ENCODE assay signal across 7 cellular contexts in the genomic region with DNA sequence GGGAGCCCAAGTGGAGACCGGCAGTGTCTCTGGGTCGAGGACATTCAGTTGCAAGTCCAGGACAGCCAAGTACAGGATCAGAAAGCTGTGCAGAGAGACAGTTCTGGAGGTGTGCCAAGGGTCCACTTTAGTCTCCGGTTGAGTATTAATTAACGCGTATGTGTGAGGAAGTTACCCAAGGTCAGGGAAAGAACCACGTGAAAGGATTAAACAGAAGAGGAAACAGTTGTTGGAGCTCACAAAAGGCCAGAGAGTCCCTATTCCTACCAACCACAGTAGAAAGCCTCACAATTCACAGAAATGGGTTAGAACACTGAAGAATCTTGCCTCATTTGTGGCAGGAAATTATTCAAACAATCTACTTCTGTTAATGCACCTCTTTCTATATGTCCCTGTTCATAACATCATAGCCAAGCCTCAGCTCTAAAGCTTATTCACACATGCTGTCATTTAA. TPM values are rescaled to one million over a fixed set of nuclear protein-coding genes. Genes with fewer than 3 reads are reported as not detected.
DNase-seq lines count a peak whose midpoint lies in the region; ATAC-seq and TF ChIP-seq lines count a peak whose summit lies in the region.

No MANE protein-coding gene starts in this region.

- intact Hi-C loops in activated T-helper 1 cell treated with anti-CD3 and anti-CD28 coated beads, Interleukin-12 subunit alpha, Interleukin-12 subunit beta, Interleukin-2, Interleukin-4 antibody, amounts not matched to agents 30 ng/mL and 10 ng/mL and 1 ng/mL, durations not matched to agents 14 hours and 24 hours and 36 hours (cut with micrococcal nuclease): loop anchor here (10.0 kb wide), 1 partner anchor 1267 kb away; no protein-coding TSS in a partner anchor
- intact Hi-C loops in breast epithelium (cut with DNase I; ENCODE audit: low total_unique reads): no loop called here

- no peak overlapping the region for H3K4me3 ChIP-seq in breast epithelium

- H3K9me3 Mint-ChIP-seq in activated T-helper 1 cell treated with anti-CD3 and anti-CD28 coated beads, Interleukin-12 subunit alpha, Interleukin-12 subunit beta, Interleukin-2, Interleukin-4 antibody, amounts not matched to agents 30 ng/mL and 10 ng/mL and 1 ng/mL, durations not matched to agents 14 hours and 24 hours and 36 hours: peaks cover 4% of the 10 kb centered on the region

- H3K4me1 Mint-ChIP-seq in activated T-helper 1 cell treated with anti-CD3 and anti-CD28 coated beads, Interleukin-12 subunit alpha, Interleukin-12 subunit beta, Interleukin-2, Interleukin-4 antibody, amounts not matched to agents 30 ng/mL and 10 ng/mL and 1 ng/mL, durations not matched to agents 14 hours and 24 hours and 36 hours (ENCODE audit: low read depth): peaks cover 37% of the 10 kb centered on the region

- no peaks in the 10 kb centered on the region for H3K27me3 ChIP-seq in breast epithelium

- TF ChIP-seq CTCF in breast epithelium (IDR thresholded peaks at IDR 0.05): no peak

- peak; percentile 56 for ATAC-seq in GM21528 (IDR thresholded peaks at IDR 0.05; ENCODE audit: low FRiP score, unreplicated experiment)
- ATAC-seq in HG03378 (IDR thresholded peaks at IDR 0.05; ENCODE audit: unreplicated experiment): no peak

- H3K27ac ChIP-seq in breast epithelium: no peak overlapping the region

- H3K4me3 Mint-ChIP-seq in activated T-helper 1 cell treated with anti-CD3 and anti-CD28 coated beads, Interleukin-12 subunit alpha, Interleukin-12 subunit beta, Interleukin-2, Interleukin-4 antibody, amounts not matched to agents 30 ng/mL and 10 ng/mL and 1 ng/mL, durations not matched to agents 14 hours and 24 hours and 36 hours: peak overlapping the region; percentile 48

- H3K27ac Mint-ChIP-seq in activated T-helper 1 cell treated with anti-CD3 and anti-CD28 coated beads, Interleukin-12 subunit alpha, Interleukin-12 subunit beta, Interleukin-2, Interleukin-4 antibody, amounts not matched to agents 30 ng/mL and 10 ng/mL and 1 ng/mL, durations not matched to agents 14 hours and 24 hours and 36 hours: peak overlapping the region; percentile 59

- H3K9me3 ChIP-seq in breast epithelium: no peaks in the 10 kb centered on the region

- H3K4me1 ChIP-seq in breast epithelium: no peaks in the 10 kb centered on the region

- H3K36me3 Mint-ChIP-seq in activated T-helper 1 cell treated with anti-CD3 and anti-CD28 coated beads, Interleukin-12 subunit alpha, Interleukin-12 subunit beta, Interleukin-2, Interleukin-4 antibody, amounts not matched to agents 30 ng/mL and 10 ng/mL and 1 ng/mL, durations not matched to agents 14 hours and 24 hours and 36 hours (ENCODE audit: low read depth): peaks cover 5% of the 10 kb centered on the region

- no peaks in the 10 kb centered on the region for H3K36me3 ChIP-seq in breast epithelium

- TF ChIP-seq POLR2A in breast epithelium (IDR thresholded peaks at IDR 0.05): no peak

- DNase-seq in NCI-H1436 treated with DMSO at 0.1 percent for 48 hours (lab: John Stamatoyannopoulos, UW) (peak; percentile 83), mucosa of gallbladder (ENCODE audit: low spot score) (peak; percentile 85), breast epithelium (ENCODE audit: low spot score in 2 of 2) (no peak), AG20443 (ENCODE audit: low spot score) (no peak)
- DNase-seq in activated T-helper 1 cell treated with anti-CD3 and anti-CD28 coated beads, Interleukin-12 subunit alpha, Interleukin-12 subunit beta, Interleukin-2, Interleukin-4 antibody, amounts not matched to agents 30 ng/mL and 10 ng/mL and 1 ng/mL, durations not matched to agents 14 hours and 24 hours and 36 hours (ENCODE audit: low spot score): peak; percentile 9

- H3K27me3 Mint-ChIP-seq in activated T-helper 1 cell treated with anti-CD3 and anti-CD28 coated beads, Interleukin-12 subunit alpha, Interleukin-12 subunit beta, Interleukin-2, Interleukin-4 antibody, amounts not matched to agents 30 ng/mL and 10 ng/mL and 1 ng/mL, durations not matched to agents 14 hours and 24 hours and 36 hours (ENCODE audit: insufficient read depth): peaks cover 6% of the 10 kb centered on the region

RNA-seq across cellular contexts. Expression of a gene that starts 17.9 kb away (rescaled TPM):
- 0.23 and 0.66 TPM in 2 replicates for total RNA-seq in activated T-helper 1 cell treated with anti-CD3 and anti-CD28 coated beads, Interleukin-12 subunit alpha, Interleukin-12 subunit beta, Interleukin-2, Interleukin-4 antibody, amounts not matched to agents 30 ng/mL and 10 ng/mL and 1 ng/mL, durations not matched to agents 14 hours and 24 hours and 36 hours
- total RNA-seq in mucosa of gallbladder (5.6 TPM), breast epithelium (10 to 100 TPM in 1 of 3 donors, 1 to 10 TPM in 1, under 1 TPM in 1; 0.80 to 19.3 (median 9.5) TPM)

Comparison
In these comparisons a context has a peak if more than half of its experiments do, and no peak if none do; other contexts are left out.
1. DNase-seq: peak in NCI-H1436 treated with DMSO at 0.1 percent for 48 hours (single experiment), activated T-helper 1 cell treated with anti-CD3 and anti-CD28 coated beads, Interleukin-12 subunit alpha, Interleukin-12 subunit beta, Interleukin-2, Interleukin-4 antibody, amounts not matched to agents 30 ng/mL and 10 ng/mL and 1 ng/mL, durations not matched to agents 14 hours and 24 hours and 36 hours (single experiment) and mucosa of gallbladder (single experiment); none in breast epithelium (0 of 2) and AG20443 (single experiment).